1 cellular context compared by ENCODE assay signal in genomic region chr10:99732033-99732912, GRCh38.
TF ChIP-seq lines count a peak whose summit lies in the region.

TSS of gene COX15 (minus strand) at chr10:99732127. CDS start at chr10:99732049, 78 bp downstream.
A gene with protein sequence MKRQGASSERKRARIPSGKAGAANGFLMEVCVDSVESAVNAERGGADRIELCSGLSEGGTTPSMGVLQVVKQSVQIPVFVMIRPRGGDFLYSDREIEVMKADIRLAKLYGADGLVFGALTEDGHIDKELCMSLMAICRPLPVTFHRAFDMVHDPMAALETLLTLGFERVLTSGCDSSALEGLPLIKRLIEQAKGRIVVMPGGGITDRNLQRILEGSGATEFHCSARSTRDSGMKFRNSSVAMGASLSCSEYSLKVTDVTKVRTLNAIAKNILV (plus strand): TSS chr10:99732234. CDS start chr10:99732349, 115 bp downstream.

TF ChIP-seq in K562, 482 proteins besides CTCF, POLR2A, EP300 and RAD21 (continued from another document):
- TF ChIP-seq CREBBP (IDR thresholded peaks at IDR 0.05; ENCODE audit: low read depth, low read length) (no peak), NCOA4 (IDR thresholded peaks at IDR 0.05; ENCODE audit: partially characterized antibody) (no peak), MYC (IDR thresholded peaks at IDR 0.05; ENCODE audit: low read depth, low read length) (peak; percentile 63), MYC (CRISPR knock-in tag; IDR thresholded peaks at IDR 0.05; ENCODE audit: borderline replicate concordance, low read depth) (no peak), SREBF2 (CRISPR knock-in tag; IDR thresholded peaks at IDR 0.05) (no peak), GTF2E2 (tag; IDR thresholded peaks at IDR 0.05) (peak; percentile 87; the same call in 1 of the 2 replicates), ZNF274 (IDR thresholded peaks at IDR 0.05; ENCODE audit: borderline replicate concordance, low read depth, low read length) (no peak), STAG1 (CRISPR knock-in tag; IDR thresholded peaks at IDR 0.05; ENCODE audit: borderline replicate concordance) (no peak), LCOR (CRISPR knock-in tag; IDR thresholded peaks at IDR 0.05) (peak; percentile 40; the same call in 1 of the 2 replicates), TBP (optimal IDR thresholded peaks at IDR 0.05; ENCODE audit: low read depth, low read length) (peak; percentile 80), MAFF (IDR thresholded peaks at IDR 0.05; ENCODE audit: low read length) (no peak), HDAC2 (IDR thresholded peaks at IDR 0.05) (no peak), POLR2B (IDR thresholded peaks at IDR 0.05; ENCODE audit: low read depth, partially characterized antibody) (peak; percentile 78), SMARCA5 (IDR thresholded peaks at IDR 0.05) (no peak), BDP1 (IDR thresholded peaks at IDR 0.05; ENCODE audit: insufficient read depth, insufficient read length) (no peak), FOS (IDR thresholded peaks at IDR 0.05; ENCODE audit: extremely low read depth, insufficient read length) (no peak), BRD4 (IDR thresholded peaks at IDR 0.05) (no peak), ZNF639 (CRISPR knock-in tag; conservative IDR thresholded peaks at IDR 0.05 in 1 of 2, IDR thresholded peaks at IDR 0.05 in 1 of 2) (peak in 1 of 2 experiments; percentile 81; a peak in 2 of 4 replicates), POLR2G (IDR thresholded peaks at IDR 0.05; ENCODE audit: low read depth, low read length) (peak; percentile 89), FIP1L1 (IDR thresholded peaks at IDR 0.05; ENCODE audit: low read depth, low read length, poor library complexity, severe bottlenecking) (peak; percentile 38), NFXL1 (CRISPR knock-in tag; IDR thresholded peaks at IDR 0.05) (no peak), POLR2H (tag; IDR thresholded peaks at IDR 0.05; ENCODE audit: low read depth) (0 out of 2 replicates have a peak, but pooled peaks have one; percentile 34), CBX5 (IDR thresholded peaks at IDR 0.05; ENCODE audit: borderline replicate concordance, low read depth) (no peak), NR2F6 (CRISPR knock-in tag; IDR thresholded peaks at IDR 0.05) (no peak), SPI1 (IDR thresholded peaks at IDR 0.05; ENCODE audit: borderline replicate concordance, low read depth, low read length) (0 out of 2 replicates have a peak, but pooled peaks have one; percentile 10), SNAPC5 (CRISPR knock-in tag; IDR thresholded peaks at IDR 0.05) (no peak), FOXK2 (conservative IDR thresholded peaks at IDR 0.05 in 1 of 2, IDR thresholded peaks at IDR 0.05 in 1 of 2; ENCODE audit: low read depth in 2 of 2) (peak; percentile 44 to 60; a peak in 2 of 4 replicates), NR2C1 (IDR thresholded peaks at IDR 0.05) (peak; percentile 99), NR2C1 (tag; IDR thresholded peaks at IDR 0.05) (peak; percentile 98), SP1 (CRISPR knock-in tag; IDR thresholded peaks at IDR 0.05) (peak; percentile 27; the same call in 1 of the 2 replicates), ELF1 (tag; IDR thresholded peaks at IDR 0.05) (peak; percentile 82), NEUROD1 (IDR thresholded peaks at IDR 0.05; ENCODE audit: borderline replicate concordance, low read depth, low read length, partially characterized antibody) (no peak), NFATC3 (IDR thresholded peaks at IDR 0.05) (no peak), RBFOX2 (IDR thresholded peaks at IDR 0.05; ENCODE audit: low read depth, low read length) (peak; percentile 93), ZNF12 (CRISPR knock-in tag; IDR thresholded peaks at IDR 0.05) (no peak), CXXC5 (CRISPR knock-in tag; IDR thresholded peaks at IDR 0.05) (peak; percentile 99), ZNF644 (tag; IDR thresholded peaks at IDR 0.05; ENCODE audit: low read depth) (peak; percentile 91), ZNF696 (CRISPR knock-in tag; conservative IDR thresholded peaks at IDR 0.05) (no peak), BACH1 (tag; IDR thresholded peaks at IDR 0.05) (peak; percentile 71; the same call in 1 of the 2 replicates), ZNF280B (CRISPR knock-in tag; IDR thresholded peaks at IDR 0.05) (no peak), NCOA2 (IDR thresholded peaks at IDR 0.05; ENCODE audit: partially characterized antibody in 2 of 2) (no peak), PRPF4 (IDR thresholded peaks at IDR 0.05; ENCODE audit: insufficient read depth, low read depth, low read length, poor library complexity, severe bottlenecking) (no peak), ZNF146 (CRISPR knock-in tag; IDR thresholded peaks at IDR 0.05; ENCODE audit: unreplicated experiment) (no peak), LARP7 (IDR thresholded peaks at IDR 0.05) (no peak), HMGXB4 (CRISPR knock-in tag; IDR thresholded peaks at IDR 0.05) (no peak), SNIP1 (IDR thresholded peaks at IDR 0.05; ENCODE audit: low read depth) (no peak), HDAC8 (tag; IDR thresholded peaks at IDR 0.05) (0 out of 2 replicates have a peak, but pooled peaks have one; percentile 39), CREB1 (IDR thresholded peaks at IDR 0.05) (no peak; the same call in 1 of the 2 replicates), CREB1 (CRISPR knock-in tag; IDR thresholded peaks at IDR 0.05) (peak; percentile 25; the same call in 1 of the 2 replicates), TEAD4 (IDR thresholded peaks at IDR 0.05; ENCODE audit: low read length) (no peak; the same call in 1 of the 2 replicates), TEAD4 (CRISPR knock-in tag; IDR thresholded peaks at IDR 0.05; ENCODE audit: borderline replicate concordance) (no peak), NRF1 (conservative IDR thresholded peaks at IDR 0.05 in 1 of 2, IDR thresholded peaks at IDR 0.05 in 1 of 2) (peak; percentile 94 to 95), FOXJ2 (tag; IDR thresholded peaks at IDR 0.05) (no peak)
- TF ChIP-seq, protein P1, sequence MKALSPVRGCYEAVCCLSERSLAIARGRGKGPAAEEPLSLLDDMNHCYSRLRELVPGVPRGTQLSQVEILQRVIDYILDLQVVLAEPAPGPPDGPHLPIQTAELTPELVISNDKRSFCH (CRISPR knock-in tag; IDR thresholded peaks at IDR 0.05), result no peak
- TF ChIP-seq, protein P1 (tag; IDR thresholded peaks at IDR 0.05), result no peak
- TF ChIP-seq, protein P2, sequence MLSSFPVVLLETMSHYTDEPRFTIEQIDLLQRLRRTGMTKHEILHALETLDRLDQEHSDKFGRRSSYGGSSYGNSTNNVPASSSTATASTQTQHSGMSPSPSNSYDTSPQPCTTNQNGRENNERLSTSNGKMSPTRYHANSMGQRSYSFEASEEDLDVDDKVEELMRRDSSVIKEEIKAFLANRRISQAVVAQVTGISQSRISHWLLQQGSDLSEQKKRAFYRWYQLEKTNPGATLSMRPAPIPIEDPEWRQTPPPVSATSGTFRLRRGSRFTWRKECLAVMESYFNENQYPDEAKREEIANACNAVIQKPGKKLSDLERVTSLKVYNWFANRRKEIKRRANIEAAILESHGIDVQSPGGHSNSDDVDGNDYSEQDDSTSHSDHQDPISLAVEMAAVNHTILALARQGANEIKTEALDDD (IDR thresholded peaks at IDR 0.05), result 0 out of 2 replicates have a peak, but pooled peaks have one; percentile 33
- TF ChIP-seq, protein P3, sequence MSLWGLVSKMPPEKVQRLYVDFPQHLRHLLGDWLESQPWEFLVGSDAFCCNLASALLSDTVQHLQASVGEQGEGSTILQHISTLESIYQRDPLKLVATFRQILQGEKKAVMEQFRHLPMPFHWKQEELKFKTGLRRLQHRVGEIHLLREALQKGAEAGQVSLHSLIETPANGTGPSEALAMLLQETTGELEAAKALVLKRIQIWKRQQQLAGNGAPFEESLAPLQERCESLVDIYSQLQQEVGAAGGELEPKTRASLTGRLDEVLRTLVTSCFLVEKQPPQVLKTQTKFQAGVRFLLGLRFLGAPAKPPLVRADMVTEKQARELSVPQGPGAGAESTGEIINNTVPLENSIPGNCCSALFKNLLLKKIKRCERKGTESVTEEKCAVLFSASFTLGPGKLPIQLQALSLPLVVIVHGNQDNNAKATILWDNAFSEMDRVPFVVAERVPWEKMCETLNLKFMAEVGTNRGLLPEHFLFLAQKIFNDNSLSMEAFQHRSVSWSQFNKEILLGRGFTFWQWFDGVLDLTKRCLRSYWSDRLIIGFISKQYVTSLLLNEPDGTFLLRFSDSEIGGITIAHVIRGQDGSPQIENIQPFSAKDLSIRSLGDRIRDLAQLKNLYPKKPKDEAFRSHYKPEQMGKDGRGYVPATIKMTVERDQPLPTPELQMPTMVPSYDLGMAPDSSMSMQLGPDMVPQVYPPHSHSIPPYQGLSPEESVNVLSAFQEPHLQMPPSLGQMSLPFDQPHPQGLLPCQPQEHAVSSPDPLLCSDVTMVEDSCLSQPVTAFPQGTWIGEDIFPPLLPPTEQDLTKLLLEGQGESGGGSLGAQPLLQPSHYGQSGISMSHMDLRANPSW (CRISPR knock-in tag; IDR thresholded peaks at IDR 0.05), result no peak
